In genomic region chr10:79374312-79375191, GRCh38 we compare ENCODE assay signal across 8 cellular contexts. TPM values are rescaled to one million over a fixed set of nuclear protein-coding genes. Genes with fewer than 3 reads are reported as not detected.
DNase-seq lines count a peak whose midpoint lies in the region; ATAC-seq and TF ChIP-seq lines count a peak whose summit lies in the region.

No MANE protein-coding gene starts in this region.

- peak overlapping the region; percentile 8 to 35 for H3K27ac Mint-ChIP-seq in natural killer cell treated with Interleukin-12 subunit alpha and Interleukin-12 subunit beta and Interleukin-15 and Interleukin-18, amount 100 ng/mL, for 72 hours
- H3K27ac Mint-ChIP-seq in stimulated activated naive B cell treated with anti-CD40 and anti-IgM and Interleukin-4, amounts not matched to agents 10 μg/mL and 1 μg/mL and 100 μg/mL, for 72 hours, result peak overlapping the region; percentile 68

- intact Hi-C loops in OCI-LY7 (cut with micrococcal nuclease; ENCODE audit: unreplicated experiment), result loop anchor here (1.0 kb wide), 2 partner anchors 93 to 113 kb away; no protein-coding TSS in a partner anchor

- no peaks in the 10 kb centered on the region for H3K9me3 ChIP-seq in OCI-LY7 (ENCODE audit: low read length)

- H3K27ac ChIP-seq in OCI-LY7 (ENCODE audit: low read depth, low read length, poor library complexity, severe bottlenecking), result no peak overlapping the region

- CTCF ChIA-PET in OCI-LY7 (lab: Charles Lee; ENCODE audit: unreplicated experiment), result interaction anchor here (0.5 to 0.6 kb wide), 3 partner anchors 28 to 68 kb away, joined by 3 to 4 read pairs (median 3); no protein-coding TSS in a partner anchor

- peak; percentile 54 for ATAC-seq in HG02938 (IDR thresholded peaks at IDR 0.05; ENCODE audit: unreplicated experiment)
- ATAC-seq in natural killer cell treated with Interleukin-12 subunit alpha and Interleukin-12 subunit beta and Interleukin-15 and Interleukin-18, amount 100 ng/mL, for 72 hours, result peak; percentile 70 to 79
- ATAC-seq in stimulated activated naive B cell treated with anti-CD40 and anti-IgM and Interleukin-4, amounts not matched to agents 10 μg/mL and 1 μg/mL and 100 μg/mL, for 72 hours (replicated peaks), result peak; percentile 77 to 87
- ATAC-seq in GM21737 (IDR thresholded peaks at IDR 0.05; ENCODE audit: unreplicated experiment), result no peak

- no peaks in the 10 kb centered on the region for H3K36me3 ChIP-seq in OCI-LY7 (ENCODE audit: insufficient read depth, low read length)

- no peak overlapping the region for H3K4me3 Mint-ChIP-seq in natural killer cell treated with Interleukin-12 subunit alpha and Interleukin-12 subunit beta and Interleukin-15 and Interleukin-18, amount 100 ng/mL, for 72 hours
- H3K4me3 Mint-ChIP-seq in stimulated activated naive B cell treated with anti-CD40 and anti-IgM and Interleukin-4, amounts not matched to agents 10 μg/mL and 1 μg/mL and 100 μg/mL, for 72 hours, result no peak overlapping the region

- H2AFZ ChIP-seq in OCI-LY7 (ENCODE audit: low read length), result no peak overlapping the region

- no peaks in the 10 kb centered on the region for H3K79me2 ChIP-seq in OCI-LY7 (ENCODE audit: insufficient read depth, low read depth, low read length)

- no peaks in the 10 kb centered on the region for H3K27me3 Mint-ChIP-seq in natural killer cell treated with Interleukin-12 subunit alpha and Interleukin-12 subunit beta and Interleukin-15 and Interleukin-18, amount 100 ng/mL, for 72 hours
- no peaks in the 10 kb centered on the region for H3K27me3 Mint-ChIP-seq in stimulated activated naive B cell treated with anti-CD40 and anti-IgM and Interleukin-4, amounts not matched to agents 10 μg/mL and 1 μg/mL and 100 μg/mL, for 72 hours

- no peak overlapping the region for H3K4me3 ChIP-seq in OCI-LY7 (ENCODE audit: low read depth, low read length, poor library complexity, severe bottlenecking)

- peaks cover 5% of the 10 kb centered on the region for H3K36me3 Mint-ChIP-seq in natural killer cell treated with Interleukin-12 subunit alpha and Interleukin-12 subunit beta and Interleukin-15 and Interleukin-18, amount 100 ng/mL, for 72 hours
- H3K36me3 Mint-ChIP-seq in stimulated activated naive B cell treated with anti-CD40 and anti-IgM and Interleukin-4, amounts not matched to agents 10 μg/mL and 1 μg/mL and 100 μg/mL, for 72 hours, result peaks cover 0 to 3% of the 10 kb centered on the region in 2 donors

- no peaks in the 10 kb centered on the region for H3K9me2 ChIP-seq in OCI-LY7 (ENCODE audit: insufficient read depth, low read length)

- H3K4me2 ChIP-seq in OCI-LY7 (ENCODE audit: low read length), result no peak overlapping the region

- DNase-seq in ELF-1 (ENCODE audit: low read depth, low spot score) (peak; percentile 87), OCI-LY7 (ENCODE audit: low spot score) (peak; percentile 65), fibroblast of gingiva (ENCODE audit: low read depth) (peak; percentile 57)
- DNase-seq in activated T-cell treated with anti-CD3 and anti-CD28 coated beads, Interleukin-2, amount 50 U/mL, for 1 hour, result peak; percentile 79
- peak; percentile 78 for DNase-seq in natural killer cell treated with Interleukin-12 subunit alpha and Interleukin-12 subunit beta and Interleukin-15 and Interleukin-18, amount 100 ng/mL, for 72 hours (ENCODE audit: low spot score)
- peak; percentile 54 for DNase-seq in stimulated activated naive B cell treated with anti-CD40 and anti-IgM and Interleukin-4, amounts not matched to agents 10 μg/mL and 1 μg/mL and 100 μg/mL, for 72 hours

- POLR2A ChIA-PET in OCI-LY7 (lab: Charles Lee), result interaction anchor here (0.9 kb wide), 1 partner anchor 26 kb away, joined by 3 read pairs; no protein-coding TSS in a partner anchor

- peak; percentile 97 for TF ChIP-seq CTCF in OCI-LY7 (conservative IDR thresholded peaks at IDR 0.05; ENCODE audit: low read length)

- H3K9me3 Mint-ChIP-seq in natural killer cell treated with Interleukin-12 subunit alpha and Interleukin-12 subunit beta and Interleukin-15 and Interleukin-18, amount 100 ng/mL, for 72 hours, result no peaks in the 10 kb centered on the region
- H3K9me3 Mint-ChIP-seq in stimulated activated naive B cell treated with anti-CD40 and anti-IgM and Interleukin-4, amounts not matched to agents 10 μg/mL and 1 μg/mL and 100 μg/mL, for 72 hours, result peaks cover 7 to 8% of the 10 kb centered on the region in 2 donors

- no TSS peak for BruUV-seq in OCI-LY7 (replicated peaks; lab: Mats Ljungman, UMichigan)

- peaks cover 3 to 5% of the 10 kb centered on the region in 2 donors for H3K4me1 Mint-ChIP-seq in natural killer cell treated with Interleukin-12 subunit alpha and Interleukin-12 subunit beta and Interleukin-15 and Interleukin-18, amount 100 ng/mL, for 72 hours (ENCODE audit: low read depth in 2 of 2)
- peaks cover 3 to 6% of the 10 kb centered on the region in 2 donors for H3K4me1 Mint-ChIP-seq in stimulated activated naive B cell treated with anti-CD40 and anti-IgM and Interleukin-4, amounts not matched to agents 10 μg/mL and 1 μg/mL and 100 μg/mL, for 72 hours

- no peaks in the 10 kb centered on the region for H3K4me1 ChIP-seq in OCI-LY7 (ENCODE audit: insufficient read depth, low read length, poor library complexity, severe bottlenecking)

- no peaks in the 10 kb centered on the region for H4K20me1 ChIP-seq in OCI-LY7 (ENCODE audit: insufficient read depth, low read length)

RNA-seq across cellular contexts. Expression of gene PPIF, which starts 27.3 kb away (rescaled TPM):
- 44.8 and 55.7 TPM in 2 replicates for total RNA-seq in OCI-LY7 (2014; rRNA removed; shearing (Covaris generic))
- 103 and 121 TPM in 2 replicates for total RNA-seq in OCI-LY7 (2022)
- 100 to 1,000 TPM; 266 to 391 TPM for total RNA-seq in natural killer cell treated with Interleukin-12 subunit alpha and Interleukin-12 subunit beta and Interleukin-15 and Interleukin-18, amount 100 ng/mL, for 72 hours
